Comparison of ENCODE assay signal across 1 cellular context in the genomic region with DNA sequence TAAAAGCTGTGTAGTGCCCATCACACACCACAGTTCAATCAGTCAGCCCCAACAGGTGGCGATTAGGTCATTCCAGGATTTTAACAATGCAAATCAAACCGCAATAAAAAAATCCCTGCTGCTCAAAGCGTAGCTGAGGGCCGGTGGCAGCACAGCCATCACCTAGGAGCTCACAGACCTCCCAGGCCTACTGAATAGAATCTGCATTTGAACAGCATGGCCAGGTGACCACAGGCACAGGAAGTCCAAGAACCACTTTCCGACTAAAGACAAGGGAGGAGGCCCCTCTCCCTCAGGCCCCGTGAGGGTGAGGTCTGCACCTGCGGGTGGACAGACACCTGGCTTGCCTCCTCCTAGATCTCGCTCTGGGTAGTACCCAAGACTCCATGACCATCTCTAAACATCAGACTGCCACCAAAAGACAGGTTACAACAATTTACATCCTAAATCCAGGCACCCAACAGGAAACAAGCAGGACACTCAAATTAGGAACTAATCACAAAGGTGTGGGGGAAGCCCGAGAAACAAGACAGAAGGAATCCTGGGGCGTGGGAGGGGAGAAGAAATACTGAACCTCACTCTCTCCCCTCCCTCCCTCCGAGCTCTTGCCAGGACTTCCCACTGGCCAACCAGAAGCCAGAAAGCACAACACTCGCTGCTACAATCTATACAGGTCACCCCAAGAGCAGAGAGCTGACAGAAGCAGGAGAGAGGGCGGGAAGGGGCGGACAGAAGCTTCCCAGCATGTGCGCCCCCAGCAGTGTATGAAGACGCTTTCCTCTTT.
TF ChIP-seq lines count a peak whose summit lies in the region.

No MANE protein-coding gene starts in this region.

TF ChIP-seq in K562, 482 proteins besides CTCF, POLR2A, EP300 and RAD21 (continued from another document):
- TF ChIP-seq, protein P1, sequence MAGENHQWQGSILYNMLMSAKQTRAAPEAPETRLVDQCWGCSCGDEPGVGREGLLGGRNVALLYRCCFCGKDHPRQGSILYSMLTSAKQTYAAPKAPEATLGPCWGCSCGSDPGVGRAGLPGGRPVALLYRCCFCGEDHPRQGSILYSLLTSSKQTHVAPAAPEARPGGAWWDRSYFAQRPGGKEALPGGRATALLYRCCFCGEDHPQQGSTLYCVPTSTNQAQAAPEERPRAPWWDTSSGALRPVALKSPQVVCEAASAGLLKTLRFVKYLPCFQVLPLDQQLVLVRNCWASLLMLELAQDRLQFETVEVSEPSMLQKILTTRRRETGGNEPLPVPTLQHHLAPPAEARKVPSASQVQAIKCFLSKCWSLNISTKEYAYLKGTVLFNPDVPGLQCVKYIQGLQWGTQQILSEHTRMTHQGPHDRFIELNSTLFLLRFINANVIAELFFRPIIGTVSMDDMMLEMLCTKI (IDR thresholded peaks at IDR 0.05; ENCODE audit: partially characterized antibody), result no peak
- TF ChIP-seq ZNF644 (tag; IDR thresholded peaks at IDR 0.05; ENCODE audit: low read depth), result no peak
- TF ChIP-seq STAT5B (CRISPR knock-in tag; IDR thresholded peaks at IDR 0.05), result no peak
- TF ChIP-seq ZNF696 (CRISPR knock-in tag; conservative IDR thresholded peaks at IDR 0.05), result no peak
- no peak for TF ChIP-seq ZNF77 (CRISPR knock-in tag; IDR thresholded peaks at IDR 0.05)
- TF ChIP-seq BHLHE40 (IDR thresholded peaks at IDR 0.05; ENCODE audit: low read length), result no peak
- no peak for TF ChIP-seq DDX20 (tag; IDR thresholded peaks at IDR 0.05; ENCODE audit: low read depth)
- no peak for TF ChIP-seq ARHGAP35 (IDR thresholded peaks at IDR 0.05; ENCODE audit: partially characterized antibody)
- TF ChIP-seq U2AF2 (optimal IDR thresholded peaks at IDR 0.05; ENCODE audit: low read depth, low read length), result no peak
